Comparison of ENCODE assay signal across 24 cellular contexts in genomic region chr12:94575024-94575423, GRCh38.
"Had no signal": no experiment of that assay in that cellular context is flagged by ENCODE, and none has a peak within 500 bp of the region (broad histone marks: within the 10 kb centered on the region; RNA-seq: fewer than 3 reads in every experiment).

No MANE protein-coding gene starts in this region.

- H3K27ac ChIP-seq: colonic mucosa, esophagus squamous epithelium, gastrocnemius medialis, right lobe of liver, skin epidermis, suprapubic skin, vagina had no signal

- H3K27ac Mint-ChIP-seq: effector memory CD8-positive, alpha-beta T cell; memory B cell; natural killer cell treated with Interleukin-12 subunit alpha and Interleukin-12 subunit beta and Interleukin-15 and Interleukin-18, amount 100 ng/mL, for 72 hours; stimulated activated naive CD8-positive, alpha-beta T cell treated with anti-CD3 and anti-CD28 coated beads, Interleukin-15, amount 100 ng/mL, for 72 hours; type B pancreatic cell had no signal

- H3K9me3 Mint-ChIP-seq: effector memory CD8-positive, alpha-beta T cell; memory B cell; natural killer cell treated with Interleukin-12 subunit alpha and Interleukin-12 subunit beta and Interleukin-15 and Interleukin-18, amount 100 ng/mL, for 72 hours; stimulated activated naive CD8-positive, alpha-beta T cell treated with anti-CD3 and anti-CD28 coated beads, Interleukin-15, amount 100 ng/mL, for 72 hours; type B pancreatic cell had no signal

- H3K9me3 ChIP-seq: colonic mucosa, esophagus squamous epithelium, gastrocnemius medialis, right lobe of liver, suprapubic skin, vagina had no signal

- H3K36me3 ChIP-seq: colonic mucosa, right lobe of liver had no signal

- H3K4me3 ChIP-seq: colonic mucosa, dorsolateral prefrontal cortex, esophagus squamous epithelium, gastrocnemius medialis, right lobe of liver, skin epidermis, suprapubic skin, vagina had no signal

- H3K27me3 Mint-ChIP-seq: effector memory CD8-positive, alpha-beta T cell; memory B cell; natural killer cell treated with Interleukin-12 subunit alpha and Interleukin-12 subunit beta and Interleukin-15 and Interleukin-18, amount 100 ng/mL, for 72 hours; type B pancreatic cell had no signal

- H3K4me1 Mint-ChIP-seq: memory B cell; stimulated activated naive CD8-positive, alpha-beta T cell treated with anti-CD3 and anti-CD28 coated beads, Interleukin-15, amount 100 ng/mL, for 72 hours had no signal

- H3K27me3 ChIP-seq: colonic mucosa, esophagus squamous epithelium, gastrocnemius medialis, right lobe of liver, suprapubic skin, vagina had no signal

- H3K4me3 Mint-ChIP-seq: effector memory CD8-positive, alpha-beta T cell; memory B cell; natural killer cell treated with Interleukin-12 subunit alpha and Interleukin-12 subunit beta and Interleukin-15 and Interleukin-18, amount 100 ng/mL, for 72 hours; stimulated activated naive CD8-positive, alpha-beta T cell treated with anti-CD3 and anti-CD28 coated beads, Interleukin-15, amount 100 ng/mL, for 72 hours; type B pancreatic cell had no signal

- H3K4me1 ChIP-seq: colonic mucosa, gastrocnemius medialis, suprapubic skin, vagina had no signal

- DNase-seq: activated CD4-positive, alpha-beta T cell treated with anti-CD3 and anti-CD28 coated beads for 4 hours; activated CD4-positive, alpha-beta T cell treated with anti-CD3 and anti-CD28 coated beads, Interleukin-2, amount 50 U/mL, for 48 hours; activated CD4-positive, CD25-positive, alpha-beta regulatory T cell; activated naive CD4-positive, alpha-beta T cell treated with Interleukin-2 at 50 U/mL for 16 hours; activated T-cell treated with anti-CD3 and anti-CD28 coated beads, Interleukin-2, amount 50 U/mL, for 48 hours; amygdala; colonic mucosa; dorsolateral prefrontal cortex; effector memory CD8-positive, alpha-beta T cell; esophagus squamous epithelium; gastrocnemius medialis; hypothalamus; left colon; nucleus accumbens; stimulated activated CD4-positive, alpha-beta T cell treated with anti-CD3 and anti-CD28 coated beads, Interleukin-1b, Interleukin-23, amount 100 ng/mL, for 48 hours; stimulated activated naive CD8-positive, alpha-beta T cell treated with anti-CD3 and anti-CD28 coated beads, Interleukin-15, amount 100 ng/mL, for 72 hours; T-helper 9 cell had no signal

- ATAC-seq: effector memory CD8-positive, alpha-beta T cell; gastrocnemius medialis; left colon; natural killer cell treated with Interleukin-12 subunit alpha and Interleukin-12 subunit beta and Interleukin-15 and Interleukin-18, amount 100 ng/mL, for 72 hours; stimulated activated naive CD8-positive, alpha-beta T cell treated with anti-CD3 and anti-CD28 coated beads, Interleukin-15, amount 100 ng/mL, for 72 hours had no signal
